In the genomic region with DNA sequence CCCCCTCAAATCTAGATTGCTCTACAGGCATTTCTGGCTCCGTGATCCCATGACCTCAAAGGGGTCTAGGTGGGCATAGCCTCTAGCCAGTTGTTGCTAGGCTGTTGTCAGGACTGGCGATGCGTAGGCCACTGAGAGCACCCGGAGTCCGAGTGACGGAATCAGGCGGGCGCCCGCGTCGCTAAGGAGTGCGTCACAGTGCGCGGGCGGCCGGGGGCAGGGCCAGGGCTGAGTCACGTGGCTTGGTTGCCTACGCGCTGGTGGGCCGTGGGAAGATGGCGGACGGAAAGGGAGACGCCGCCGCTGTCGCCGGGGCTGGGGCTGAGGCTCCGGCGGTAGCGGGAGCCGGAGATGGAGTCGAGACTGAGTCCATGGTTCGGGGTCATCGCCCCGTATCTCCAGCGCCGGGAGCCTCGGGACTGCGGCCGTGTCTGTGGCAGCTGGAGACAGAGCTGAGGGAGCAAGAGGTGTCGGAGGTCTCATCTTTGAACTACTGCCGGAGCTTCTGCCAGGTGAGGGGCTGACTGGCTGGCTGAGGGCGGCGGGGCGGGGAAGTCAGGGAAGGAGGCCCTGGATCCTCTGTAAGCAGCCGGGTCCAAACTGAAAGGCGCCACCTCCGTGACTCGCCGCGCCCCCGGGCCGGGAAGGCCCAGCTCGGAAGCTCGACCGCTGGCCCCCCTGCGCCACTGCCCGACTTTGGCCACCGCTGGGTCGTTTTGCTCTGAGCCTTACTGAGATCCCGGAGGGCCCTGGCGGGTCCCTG, we compare ENCODE assay signal across 1 cellular context.
A peak's percentile ranks its signal among the peaks of the same experiment; 100 is the strongest.
TF ChIP-seq lines count a peak whose summit lies in the region.

A gene with protein sequence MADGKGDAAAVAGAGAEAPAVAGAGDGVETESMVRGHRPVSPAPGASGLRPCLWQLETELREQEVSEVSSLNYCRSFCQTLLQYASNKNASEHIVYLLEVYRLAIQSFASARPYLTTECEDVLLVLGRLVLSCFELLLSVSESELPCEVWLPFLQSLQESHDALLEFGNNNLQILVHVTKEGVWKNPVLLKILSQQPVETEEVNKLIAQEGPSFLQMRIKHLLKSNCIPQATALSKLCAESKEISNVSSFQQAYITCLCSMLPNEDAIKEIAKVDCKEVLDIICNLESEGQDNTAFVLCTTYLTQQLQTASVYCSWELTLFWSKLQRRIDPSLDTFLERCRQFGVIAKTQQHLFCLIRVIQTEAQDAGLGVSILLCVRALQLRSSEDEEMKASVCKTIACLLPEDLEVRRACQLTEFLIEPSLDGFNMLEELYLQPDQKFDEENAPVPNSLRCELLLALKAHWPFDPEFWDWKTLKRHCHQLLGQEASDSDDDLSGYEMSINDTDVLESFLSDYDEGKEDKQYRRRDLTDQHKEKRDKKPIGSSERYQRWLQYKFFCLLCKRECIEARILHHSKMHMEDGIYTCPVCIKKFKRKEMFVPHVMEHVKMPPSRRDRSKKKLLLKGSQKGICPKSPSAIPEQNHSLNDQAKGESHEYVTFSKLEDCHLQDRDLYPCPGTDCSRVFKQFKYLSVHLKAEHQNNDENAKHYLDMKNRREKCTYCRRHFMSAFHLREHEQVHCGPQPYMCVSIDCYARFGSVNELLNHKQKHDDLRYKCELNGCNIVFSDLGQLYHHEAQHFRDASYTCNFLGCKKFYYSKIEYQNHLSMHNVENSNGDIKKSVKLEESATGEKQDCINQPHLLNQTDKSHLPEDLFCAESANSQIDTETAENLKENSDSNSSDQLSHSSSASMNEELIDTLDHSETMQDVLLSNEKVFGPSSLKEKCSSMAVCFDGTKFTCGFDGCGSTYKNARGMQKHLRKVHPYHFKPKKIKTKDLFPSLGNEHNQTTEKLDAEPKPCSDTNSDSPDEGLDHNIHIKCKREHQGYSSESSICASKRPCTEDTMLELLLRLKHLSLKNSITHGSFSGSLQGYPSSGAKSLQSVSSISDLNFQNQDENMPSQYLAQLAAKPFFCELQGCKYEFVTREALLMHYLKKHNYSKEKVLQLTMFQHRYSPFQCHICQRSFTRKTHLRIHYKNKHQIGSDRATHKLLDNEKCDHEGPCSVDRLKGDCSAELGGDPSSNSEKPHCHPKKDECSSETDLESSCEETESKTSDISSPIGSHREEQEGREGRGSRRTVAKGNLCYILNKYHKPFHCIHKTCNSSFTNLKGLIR (N-terminal part only) (plus strand): TSS at position 263 of the 763 bp plus-strand sequence. CDS start 13 bp downstream, at position 276.

TF ChIP-seq in HepG2, 621 proteins besides CTCF, POLR2A, EP300 and RAD21 (continued from another document and continues in another):
- TF ChIP-seq, protein P1, sequence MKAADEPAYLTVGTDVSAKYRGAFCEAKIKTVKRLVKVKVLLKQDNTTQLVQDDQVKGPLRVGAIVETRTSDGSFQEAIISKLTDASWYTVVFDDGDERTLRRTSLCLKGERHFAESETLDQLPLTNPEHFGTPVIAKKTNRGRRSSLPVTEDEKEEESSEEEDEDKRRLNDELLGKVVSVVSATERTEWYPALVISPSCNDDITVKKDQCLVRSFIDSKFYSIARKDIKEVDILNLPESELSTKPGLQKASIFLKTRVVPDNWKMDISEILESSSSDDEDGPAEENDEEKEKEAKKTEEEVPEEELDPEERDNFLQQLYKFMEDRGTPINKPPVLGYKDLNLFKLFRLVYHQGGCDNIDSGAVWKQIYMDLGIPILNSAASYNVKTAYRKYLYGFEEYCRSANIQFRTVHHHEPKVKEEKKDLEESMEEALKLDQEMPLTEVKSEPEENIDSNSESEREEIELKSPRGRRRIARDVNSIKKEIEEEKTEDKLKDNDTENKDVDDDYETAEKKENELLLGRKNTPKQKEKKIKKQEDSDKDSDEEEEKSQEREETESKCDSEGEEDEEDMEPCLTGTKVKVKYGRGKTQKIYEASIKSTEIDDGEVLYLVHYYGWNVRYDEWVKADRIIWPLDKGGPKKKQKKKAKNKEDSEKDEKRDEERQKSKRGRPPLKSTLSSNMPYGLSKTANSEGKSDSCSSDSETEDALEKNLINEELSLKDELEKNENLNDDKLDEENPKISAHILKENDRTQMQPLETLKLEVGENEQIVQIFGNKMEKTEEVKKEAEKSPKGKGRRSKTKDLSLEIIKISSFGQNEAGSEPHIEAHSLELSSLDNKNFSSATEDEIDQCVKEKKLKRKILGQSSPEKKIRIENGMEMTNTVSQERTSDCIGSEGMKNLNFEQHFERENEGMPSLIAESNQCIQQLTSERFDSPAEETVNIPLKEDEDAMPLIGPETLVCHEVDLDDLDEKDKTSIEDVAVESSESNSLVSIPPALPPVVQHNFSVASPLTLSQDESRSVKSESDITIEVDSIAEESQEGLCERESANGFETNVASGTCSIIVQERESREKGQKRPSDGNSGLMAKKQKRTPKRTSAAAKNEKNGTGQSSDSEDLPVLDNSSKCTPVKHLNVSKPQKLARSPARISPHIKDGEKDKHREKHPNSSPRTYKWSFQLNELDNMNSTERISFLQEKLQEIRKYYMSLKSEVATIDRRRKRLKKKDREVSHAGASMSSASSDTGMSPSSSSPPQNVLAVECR (CRISPR knock-in tag; IDR thresholded peaks at IDR 0.05; ENCODE audit: borderline replicate concordance): peak; percentile 95
- no peak for TF ChIP-seq RORA (CRISPR knock-in tag; IDR thresholded peaks at IDR 0.05)
- TF ChIP-seq ZKSCAN1 (IDR thresholded peaks at IDR 0.05; ENCODE audit: low read length): peak; percentile 50; the same call in 1 of the 2 replicates
- TF ChIP-seq HHEX (CRISPR knock-in tag; IDR thresholded peaks at IDR 0.05): no peak
- TF ChIP-seq ZNF543 (CRISPR knock-in tag; IDR thresholded peaks at IDR 0.05): no peak
- TF ChIP-seq FOXK1 (CRISPR knock-in tag; IDR thresholded peaks at IDR 0.05; ENCODE audit: borderline replicate concordance, low read depth): peak; percentile 96
- TF ChIP-seq, protein P2, sequence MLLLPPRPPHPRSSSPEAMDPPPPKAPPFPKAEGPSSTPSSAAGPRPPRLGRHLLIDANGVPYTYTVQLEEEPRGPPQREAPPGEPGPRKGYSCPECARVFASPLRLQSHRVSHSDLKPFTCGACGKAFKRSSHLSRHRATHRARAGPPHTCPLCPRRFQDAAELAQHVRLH (CRISPR knock-in tag; IDR thresholded peaks at IDR 0.05; ENCODE audit: borderline replicate concordance, low read depth): peak; percentile 81; the same call in 1 of the 2 replicates
- TF ChIP-seq ZNF605 (CRISPR knock-in tag; IDR thresholded peaks at IDR 0.05): peak; percentile 76
- TF ChIP-seq ZSCAN21 (CRISPR knock-in tag; IDR thresholded peaks at IDR 0.05; ENCODE audit: borderline replicate concordance): peak; percentile 86
- TF ChIP-seq ZNF891 (CRISPR knock-in tag; IDR thresholded peaks at IDR 0.05): peak; percentile 86
- peak; percentile 100 for TF ChIP-seq CREM (IDR thresholded peaks at IDR 0.05)
- TF ChIP-seq CREM (CRISPR knock-in tag; IDR thresholded peaks at IDR 0.05): peak; percentile 99
- TF ChIP-seq HNRNPL (IDR thresholded peaks at IDR 0.05; ENCODE audit: low read depth, low read length): no peak
- TF ChIP-seq RARA (CRISPR knock-in tag; IDR thresholded peaks at IDR 0.05): 0 out of 2 replicates have a peak, but pooled peaks have one; percentile 6
- peak; percentile 67 for TF ChIP-seq FOXA3 (CRISPR knock-in tag; IDR thresholded peaks at IDR 0.05)
- peak; percentile 58 for TF ChIP-seq RXRA (CRISPR knock-in tag; IDR thresholded peaks at IDR 0.05)
- no peak for TF ChIP-seq CAMTA2 (CRISPR knock-in tag; IDR thresholded peaks at IDR 0.05; ENCODE audit: borderline replicate concordance)
- TF ChIP-seq EED (CRISPR knock-in tag; IDR thresholded peaks at IDR 0.05): peak; percentile 89; the same call in 1 of the 2 replicates
- TF ChIP-seq, protein P3, sequence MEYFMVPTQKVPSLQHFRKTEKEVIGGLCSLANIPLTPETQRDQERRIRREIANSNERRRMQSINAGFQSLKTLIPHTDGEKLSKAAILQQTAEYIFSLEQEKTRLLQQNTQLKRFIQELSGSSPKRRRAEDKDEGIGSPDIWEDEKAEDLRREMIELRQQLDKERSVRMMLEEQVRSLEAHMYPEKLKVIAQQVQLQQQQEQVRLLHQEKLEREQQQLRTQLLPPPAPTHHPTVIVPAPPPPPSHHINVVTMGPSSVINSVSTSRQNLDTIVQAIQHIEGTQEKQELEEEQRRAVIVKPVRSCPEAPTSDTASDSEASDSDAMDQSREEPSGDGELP (IDR thresholded peaks at IDR 0.05; ENCODE audit: borderline replicate concordance, low read depth): no peak; the same call in 1 of the 2 replicates
- TF ChIP-seq STAG1 (CRISPR knock-in tag; IDR thresholded peaks at IDR 0.05): 0 out of 2 replicates have a peak, but pooled peaks have one; percentile 6
- peak; percentile 38; the same call in 1 of the 2 replicates for TF ChIP-seq ZNF430 (CRISPR knock-in tag; IDR thresholded peaks at IDR 0.05)
- TF ChIP-seq, protein P4, sequence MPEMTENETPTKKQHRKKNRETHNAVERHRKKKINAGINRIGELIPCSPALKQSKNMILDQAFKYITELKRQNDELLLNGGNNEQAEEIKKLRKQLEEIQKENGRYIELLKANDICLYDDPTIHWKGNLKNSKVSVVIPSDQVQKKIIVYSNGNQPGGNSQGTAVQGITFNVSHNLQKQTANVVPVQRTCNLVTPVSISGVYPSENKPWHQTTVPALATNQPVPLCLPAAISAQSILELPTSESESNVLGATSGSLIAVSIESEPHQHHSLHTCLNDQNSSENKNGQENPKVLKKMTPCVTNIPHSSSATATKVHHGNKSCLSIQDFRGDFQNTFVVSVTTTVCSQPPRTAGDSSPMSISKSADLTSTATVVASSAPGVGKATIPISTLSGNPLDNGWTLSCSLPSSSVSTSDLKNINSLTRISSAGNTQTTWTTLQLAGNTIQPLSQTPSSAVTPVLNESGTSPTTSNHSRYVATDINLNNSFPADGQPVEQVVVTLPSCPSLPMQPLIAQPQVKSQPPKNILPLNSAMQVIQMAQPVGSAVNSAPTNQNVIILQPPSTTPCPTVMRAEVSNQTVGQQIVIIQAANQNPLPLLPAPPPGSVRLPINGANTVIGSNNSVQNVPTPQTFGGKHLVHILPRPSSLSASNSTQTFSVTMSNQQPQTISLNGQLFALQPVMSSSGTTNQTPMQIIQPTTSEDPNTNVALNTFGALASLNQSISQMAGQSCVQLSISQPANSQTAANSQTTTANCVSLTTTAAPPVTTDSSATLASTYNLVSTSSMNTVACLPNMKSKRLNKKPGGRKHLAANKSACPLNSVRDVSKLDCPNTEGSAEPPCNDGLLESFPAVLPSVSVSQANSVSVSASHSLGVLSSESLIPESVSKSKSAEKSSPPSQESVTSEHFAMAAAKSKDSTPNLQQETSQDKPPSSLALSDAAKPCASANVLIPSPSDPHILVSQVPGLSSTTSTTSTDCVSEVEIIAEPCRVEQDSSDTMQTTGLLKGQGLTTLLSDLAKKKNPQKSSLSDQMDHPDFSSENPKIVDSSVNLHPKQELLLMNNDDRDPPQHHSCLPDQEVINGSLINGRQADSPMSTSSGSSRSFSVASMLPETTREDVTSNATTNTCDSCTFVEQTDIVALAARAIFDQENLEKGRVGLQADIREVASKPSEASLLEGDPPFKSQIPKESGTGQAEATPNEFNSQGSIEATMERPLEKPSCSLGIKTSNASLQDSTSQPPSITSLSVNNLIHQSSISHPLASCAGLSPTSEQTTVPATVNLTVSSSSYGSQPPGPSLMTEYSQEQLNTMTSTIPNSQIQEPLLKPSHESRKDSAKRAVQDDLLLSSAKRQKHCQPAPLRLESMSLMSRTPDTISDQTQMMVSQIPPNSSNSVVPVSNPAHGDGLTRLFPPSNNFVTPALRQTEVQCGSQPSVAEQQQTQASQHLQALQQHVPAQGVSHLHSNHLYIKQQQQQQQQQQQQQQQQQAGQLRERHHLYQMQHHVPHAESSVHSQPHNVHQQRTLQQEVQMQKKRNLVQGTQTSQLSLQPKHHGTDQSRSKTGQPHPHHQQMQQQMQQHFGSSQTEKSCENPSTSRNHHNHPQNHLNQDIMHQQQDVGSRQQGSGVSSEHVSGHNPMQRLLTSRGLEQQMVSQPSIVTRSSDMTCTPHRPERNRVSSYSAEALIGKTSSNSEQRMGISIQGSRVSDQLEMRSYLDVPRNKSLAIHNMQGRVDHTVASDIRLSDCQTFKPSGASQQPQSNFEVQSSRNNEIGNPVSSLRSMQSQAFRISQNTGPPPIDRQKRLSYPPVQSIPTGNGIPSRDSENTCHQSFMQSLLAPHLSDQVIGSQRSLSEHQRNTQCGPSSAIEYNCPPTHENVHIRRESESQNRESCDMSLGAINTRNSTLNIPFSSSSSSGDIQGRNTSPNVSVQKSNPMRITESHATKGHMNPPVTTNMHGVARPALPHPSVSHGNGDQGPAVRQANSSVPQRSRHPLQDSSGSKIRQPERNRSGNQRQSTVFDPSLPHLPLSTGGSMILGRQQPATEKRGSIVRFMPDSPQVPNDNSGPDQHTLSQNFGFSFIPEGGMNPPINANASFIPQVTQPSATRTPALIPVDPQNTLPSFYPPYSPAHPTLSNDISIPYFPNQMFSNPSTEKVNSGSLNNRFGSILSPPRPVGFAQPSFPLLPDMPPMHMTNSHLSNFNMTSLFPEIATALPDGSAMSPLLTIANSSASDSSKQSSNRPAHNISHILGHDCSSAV (CRISPR knock-in tag; IDR thresholded peaks at IDR 0.05; ENCODE audit: borderline replicate concordance): 0 out of 2 replicates have a peak, but pooled peaks have one; percentile 18
- TF ChIP-seq ZNF256 (CRISPR knock-in tag; conservative IDR thresholded peaks at IDR 0.05): peak; percentile 81; the same call in 1 of the 2 replicates
- peak; percentile 70; the same call in 1 of the 2 replicates for TF ChIP-seq ETV6 (CRISPR knock-in tag; conservative IDR thresholded peaks at IDR 0.05)
- TF ChIP-seq, protein P5, sequence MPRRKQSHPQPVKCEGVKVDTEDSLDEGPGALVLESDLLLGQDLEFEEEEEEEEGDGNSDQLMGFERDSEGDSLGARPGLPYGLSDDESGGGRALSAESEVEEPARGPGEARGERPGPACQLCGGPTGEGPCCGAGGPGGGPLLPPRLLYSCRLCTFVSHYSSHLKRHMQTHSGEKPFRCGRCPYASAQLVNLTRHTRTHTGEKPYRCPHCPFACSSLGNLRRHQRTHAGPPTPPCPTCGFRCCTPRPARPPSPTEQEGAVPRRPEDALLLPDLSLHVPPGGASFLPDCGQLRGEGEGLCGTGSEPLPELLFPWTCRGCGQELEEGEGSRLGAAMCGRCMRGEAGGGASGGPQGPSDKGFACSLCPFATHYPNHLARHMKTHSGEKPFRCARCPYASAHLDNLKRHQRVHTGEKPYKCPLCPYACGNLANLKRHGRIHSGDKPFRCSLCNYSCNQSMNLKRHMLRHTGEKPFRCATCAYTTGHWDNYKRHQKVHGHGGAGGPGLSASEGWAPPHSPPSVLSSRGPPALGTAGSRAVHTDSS (CRISPR knock-in tag; conservative IDR thresholded peaks at IDR 0.05): 0 out of 2 replicates have a peak, but pooled peaks have one; percentile 23
- no peak for TF ChIP-seq ZNF720 (CRISPR knock-in tag; IDR thresholded peaks at IDR 0.05)
- TF ChIP-seq, protein P6, sequence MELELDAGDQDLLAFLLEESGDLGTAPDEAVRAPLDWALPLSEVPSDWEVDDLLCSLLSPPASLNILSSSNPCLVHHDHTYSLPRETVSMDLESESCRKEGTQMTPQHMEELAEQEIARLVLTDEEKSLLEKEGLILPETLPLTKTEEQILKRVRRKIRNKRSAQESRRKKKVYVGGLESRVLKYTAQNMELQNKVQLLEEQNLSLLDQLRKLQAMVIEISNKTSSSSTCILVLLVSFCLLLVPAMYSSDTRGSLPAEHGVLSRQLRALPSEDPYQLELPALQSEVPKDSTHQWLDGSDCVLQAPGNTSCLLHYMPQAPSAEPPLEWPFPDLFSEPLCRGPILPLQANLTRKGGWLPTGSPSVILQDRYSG (CRISPR knock-in tag; IDR thresholded peaks at IDR 0.05): 0 out of 2 replicates have a peak, but pooled peaks have one; percentile 31
- 0 out of 2 replicates have a peak, but pooled peaks have one; percentile 64 for TF ChIP-seq ZNF782 (CRISPR knock-in tag; IDR thresholded peaks at IDR 0.05; ENCODE audit: borderline replicate concordance)
- no peak for TF ChIP-seq NCOA5 (CRISPR knock-in tag; IDR thresholded peaks at IDR 0.05)
- no peak for TF ChIP-seq ZFP37 (CRISPR knock-in tag; IDR thresholded peaks at IDR 0.05; ENCODE audit: borderline replicate concordance)
- TF ChIP-seq ZFP90 (CRISPR knock-in tag; IDR thresholded peaks at IDR 0.05; ENCODE audit: borderline replicate concordance): peak; percentile 88; the same call in 1 of the 2 replicates
- TF ChIP-seq NAIF1 (CRISPR knock-in tag; IDR thresholded peaks at IDR 0.05; ENCODE audit: borderline replicate concordance): no peak; the same call in 1 of the 2 replicates
